14 cellular contexts compared by ENCODE assay signal in genomic region chr15:37682304-37682703, GRCh38.
DNase-seq lines count a peak whose midpoint lies in the region; ATAC-seq, FAIRE-seq and TF ChIP-seq lines count a peak whose summit lies in the region.
"Had no signal": no experiment of that assay in that cellular context is flagged by ENCODE, and none has a peak within 500 bp of the region (broad histone marks: within the 10 kb centered on the region; RNA-seq: fewer than 3 reads in every experiment).

No MANE protein-coding gene starts in this region.

- peaks cover 2% of the 10 kb centered on the region; the same call in 1 of the 2 replicates for H3K23me2 ChIP-seq in H1 (ENCODE audit: low read depth, low read length)

- no peaks in the 10 kb centered on the region for H3K79me1 ChIP-seq in H1 (ENCODE audit: low read depth, low read length)

- intact Hi-C loops in activated CD4-positive, alpha-beta T cell treated with anti-CD3 and anti-CD28 coated beads for 36 hours (cut with DNase I, micrococcal nuclease): no loop called here

- H2AK5ac ChIP-seq in H1 (ENCODE audit: low read depth, low read length): no peak overlapping the region

- no peak overlapping the region for H3K27ac Mint-ChIP-seq in activated CD4-positive, alpha-beta T cell treated with anti-CD3 and anti-CD28 coated beads for 36 hours
- H3K27ac Mint-ChIP-seq: brain; T-helper 2 cell treated with Interferon-gamma antibody and Interleukin-4, amounts not matched to agents 5 μg/mL and 100 μg/mL, for 36 hours had no signal

- H4K91ac ChIP-seq in H1 (replicated peaks; ENCODE audit: insufficient read length, low read length): no peak overlapping the region

- H3K27ac ChIP-seq in H1 (ENCODE audit: low read depth, low read length) (no peak overlapping the region), neural cell (ENCODE audit: low read length) (peak overlapping the region; percentile 19), Peyer's patch (no peak overlapping the region)

- POLR2A ChIA-PET in H1 (lab: Charles Lee; ENCODE audit: partially characterized antibody): no interaction called here
- POLR2A ChIA-PET in activated CD4-positive, alpha-beta T cell treated with anti-CD3 and anti-CD28 coated beads for 36 hours (lab: Charles Lee): no interaction called here

- peak; percentile 90 for FAIRE-seq in H1 (lab: Jason Lieb, UNC)

- H4K8ac ChIP-seq in H1 (ENCODE audit: extremely low read depth, insufficient read depth, low read length): no peak overlapping the region

- ATAC-seq in activated T-cell treated with anti-CD3 and anti-CD28 coated beads, Interleukin-2, amount 50 U/mL, for 4 hours: no peak
- ATAC-seq in activated CD4-positive, alpha-beta T cell treated with anti-CD3 and anti-CD28 coated beads for 36 hours: no peak
- ATAC-seq: right cardiac atrium had no signal

- no peak overlapping the region for H3K23ac ChIP-seq in H1 (ENCODE audit: insufficient read length)

- TF ChIP-seq POLR2A in H1 (IDR thresholded peaks at IDR 0.05; ENCODE audit: control extremely low read depth in 1 of 2, low read depth in 2 of 2, low read length in 2 of 2) (no peak), Peyer's patch (IDR thresholded peaks at IDR 0.05) (no peak)

- TF ChIP-seq EP300 in H1 (IDR thresholded peaks at IDR 0.05; ENCODE audit: borderline replicate concordance in 1 of 2, low read depth in 2 of 2, low read length in 2 of 2): no peak
- no peak for TF ChIP-seq EP300 in neural cell (conservative IDR thresholded peaks at IDR 0.05; ENCODE audit: poor library complexity, severe bottlenecking)

- H3K9me2 ChIP-seq in neural cell (ENCODE audit: insufficient read depth, low read length): no peaks in the 10 kb centered on the region

- H3K9me3 ChIP-seq in H1 (ENCODE audit: insufficient read depth in 2 of 2, low read depth in 1 of 2, low read length in 1 of 2) (no peaks in the 10 kb centered on the region), neural cell (ENCODE audit: low read length) (peaks cover 4% of the 10 kb centered on the region), Peyer's patch (no peaks in the 10 kb centered on the region)

- H2AFZ ChIP-seq in H1 (ENCODE audit: low read length) (no peak overlapping the region), neural cell (ENCODE audit: low read depth, low read length) (no peak overlapping the region)

- H3K18ac ChIP-seq in H1 (ENCODE audit: extremely low read depth, low read length): no peak overlapping the region

- H3K4me1 Mint-ChIP-seq in activated T-cell treated with anti-CD3 and anti-CD28 coated beads, Interleukin-2, amount 50 U/mL, for 4 hours (ENCODE audit: low read depth): no peaks in the 10 kb centered on the region
- no peaks in the 10 kb centered on the region for H3K4me1 Mint-ChIP-seq in activated CD4-positive, alpha-beta T cell treated with anti-CD3 and anti-CD28 coated beads for 36 hours
- H3K4me1 Mint-ChIP-seq: brain had no signal

- H3K36me3 Mint-ChIP-seq in activated T-cell treated with anti-CD3 and anti-CD28 coated beads, Interleukin-2, amount 50 U/mL, for 4 hours (ENCODE audit: insufficient read depth): no peaks in the 10 kb centered on the region
- H3K36me3 Mint-ChIP-seq in activated CD4-positive, alpha-beta T cell treated with anti-CD3 and anti-CD28 coated beads for 36 hours (ENCODE audit: low read depth): no peaks in the 10 kb centered on the region
- H3K36me3 Mint-ChIP-seq: brain had no signal

- DNase-seq in DMS 273 (lab: John Stamatoyannopoulos, UW; ENCODE audit: unreplicated experiment): peak; percentile 3
- DNase-seq in DMS 273 treated with DMSO at 0.1 percent for 48 hours (lab: John Stamatoyannopoulos, UW): no peak
- DNase-seq in M059J (ENCODE audit: low read depth): peak; percentile 21
- no peak for DNase-seq in H1 (ENCODE audit: low read depth in 1 of 2, low spot score in 2 of 2)
- no peak for DNase-seq in activated T-cell treated with anti-CD3 and anti-CD28 coated beads, Interleukin-2, amount 50 U/mL, for 4 hours
- no peak for DNase-seq in Peyer's patch
- DNase-seq in activated CD4-positive, alpha-beta T cell treated with anti-CD3 and anti-CD28 coated beads for 36 hours: no peak
- DNase-seq: 8988T; activated CD8-positive, alpha-beta memory T cell treated with anti-CD3 and anti-CD28 coated beads, Interleukin-2, amount 50 U/mL, for 4 hours; NCI-H226; right cardiac atrium had no signal

- no peak overlapping the region for H2BK120ac ChIP-seq in H1 (replicated peaks; ENCODE audit: low read depth, low read length)

- no peak overlapping the region for H3K4me3 ChIP-seq in H1 (ENCODE audit: extremely low read depth in 1 of 4, insufficient read depth in 2 of 4, low read depth in 3 of 4, low read length in 4 of 4)
- no peak overlapping the region for H3K4me3 ChIP-seq in neural cell (ENCODE audit: low read length)
- no peak overlapping the region for H3K4me3 ChIP-seq in Peyer's patch

- no peak overlapping the region for H3K4ac ChIP-seq in H1 (replicated peaks; ENCODE audit: insufficient read length, low read depth, low read length)

- TF ChIP-seq RAD21 in H1 (IDR thresholded peaks at IDR 0.05 in 1 of 2, conservative IDR thresholded peaks at IDR 0.05 in 1 of 2; ENCODE audit: low read depth in 2 of 2, low read length in 2 of 2) (peak; percentile 82 to 85), neural cell (conservative IDR thresholded peaks at IDR 0.05) (peak; percentile 61)

- no peak overlapping the region for H2BK20ac ChIP-seq in H1 (ENCODE audit: low read length)

- H3K9me3 Mint-ChIP-seq in activated T-cell treated with anti-CD3 and anti-CD28 coated beads, Interleukin-2, amount 50 U/mL, for 4 hours: peaks cover 4% of the 10 kb centered on the region
- no peaks in the 10 kb centered on the region for H3K9me3 Mint-ChIP-seq in activated CD4-positive, alpha-beta T cell treated with anti-CD3 and anti-CD28 coated beads for 36 hours (ENCODE audit: low read depth)

- no peak overlapping the region for H2BK12ac ChIP-seq in H1 (ENCODE audit: low read depth, low read length)

- no peak overlapping the region for H3K4me2 ChIP-seq in H1 (ENCODE audit: insufficient read depth in 1 of 2, low read depth in 2 of 2, low read length in 2 of 2)
- no peak overlapping the region for H3K4me2 ChIP-seq in neural cell (ENCODE audit: low read length)

- no peak overlapping the region for H3K4me3 Mint-ChIP-seq in activated T-cell treated with anti-CD3 and anti-CD28 coated beads, Interleukin-2, amount 50 U/mL, for 4 hours
- H3K4me3 Mint-ChIP-seq in activated CD4-positive, alpha-beta T cell treated with anti-CD3 and anti-CD28 coated beads for 36 hours: no peak overlapping the region
- H3K4me3 Mint-ChIP-seq: brain; T-helper 2 cell treated with Interferon-gamma antibody and Interleukin-4, amounts not matched to agents 5 μg/mL and 100 μg/mL, for 36 hours had no signal

- no peaks in the 10 kb centered on the region for H3F3A ChIP-seq in neural cell (ENCODE audit: insufficient read depth, low read length, poor library complexity, severe bottlenecking)

- 63% methylated on average over 4 of the region's 4 CpGs; no CpG with 5 or more reads in 1 of the 2 experiments for WGBS in H1 (ENCODE audit: extremely low coverage in 1 of 2, insufficient coverage in 1 of 2, insufficient read length in 1 of 2, insufficient replicate concordance in 2 of 2, low coverage in 1 of 2, low lambda C conversion rate in 2 of 2, missing lambda C conversion rate in 1 of 2), 2 experiments

- H2BK15ac ChIP-seq in H1 (ENCODE audit: low read length): no peak overlapping the region

- H3K27me3 Mint-ChIP-seq in activated T-cell treated with anti-CD3 and anti-CD28 coated beads, Interleukin-2, amount 50 U/mL, for 4 hours (ENCODE audit: low read depth): no peaks in the 10 kb centered on the region
- no peaks in the 10 kb centered on the region for H3K27me3 Mint-ChIP-seq in activated CD4-positive, alpha-beta T cell treated with anti-CD3 and anti-CD28 coated beads for 36 hours
- H3K27me3 Mint-ChIP-seq: brain had no signal

- H3K4me1 ChIP-seq in H1 (replicated peaks in 1 of 4; ENCODE audit: control insufficient read depth in 3 of 4, insufficient read depth in 4 of 4, low read length in 3 of 4) (no peaks in the 10 kb centered on the region), Peyer's patch (no peaks in the 10 kb centered on the region)

- H4K20me1 ChIP-seq in H1 (replicated peaks in 1 of 2; ENCODE audit: control insufficient read depth in 1 of 2, insufficient read depth in 2 of 2, low read length in 2 of 2) (no peaks in the 10 kb centered on the region), neural cell (ENCODE audit: insufficient read depth) (no peaks in the 10 kb centered on the region)

- H3K36me3 ChIP-seq in H1 (ENCODE audit: control insufficient read depth in 2 of 4, insufficient read depth in 4 of 4, low read length in 3 of 4) (no peaks in the 10 kb centered on the region), neural cell (ENCODE audit: insufficient read depth, low read length) (no peaks in the 10 kb centered on the region), Peyer's patch (no peaks in the 10 kb centered on the region)

- H3K27me3 ChIP-seq in H1 (replicated peaks in 1 of 4; ENCODE audit: control insufficient read depth in 3 of 4, extremely low read depth in 1 of 4, insufficient read depth in 3 of 4, low read length in 3 of 4) (no peaks in the 10 kb centered on the region), neural cell (ENCODE audit: insufficient read depth, low read depth, low read length) (no peaks in the 10 kb centered on the region), Peyer's patch (no peaks in the 10 kb centered on the region)

- H3K56ac ChIP-seq in H1 (replicated peaks; ENCODE audit: insufficient read length, low read depth, low read length): no peak overlapping the region

- H3K14ac ChIP-seq in H1 (ENCODE audit: insufficient read length): no peak overlapping the region

- CTCF ChIA-PET in H1 (lab: Charles Lee; ENCODE audit: partially characterized antibody): interaction anchor here (1.4 to 2.2 kb wide), 6 partner anchors 10 to 209 kb away, joined by 5 to 10 read pairs (median 7); no protein-coding TSS in a partner anchor
- CTCF ChIA-PET in activated CD4-positive, alpha-beta T cell treated with anti-CD3 and anti-CD28 coated beads for 36 hours (lab: Charles Lee): no interaction called here

- H3K9ac ChIP-seq in H1 (replicated peaks in 1 of 4; ENCODE audit: extremely low read depth in 1 of 4, low read depth in 3 of 4, low read length in 3 of 4): no peak overlapping the region
- H3K9ac ChIP-seq in neural cell (ENCODE audit: low read length): no peak overlapping the region

- H2BK5ac ChIP-seq in H1 (ENCODE audit: low read depth, low read length): no peak overlapping the region

- no peaks in the 10 kb centered on the region for H3K79me2 ChIP-seq in H1 (ENCODE audit: control insufficient read depth in 1 of 2, insufficient read depth in 2 of 2, low read length in 2 of 2)
- H3K79me2 ChIP-seq in neural cell (replicated peaks; ENCODE audit: insufficient read depth, low read length): no peaks in the 10 kb centered on the region

- TF ChIP-seq CTCF in H1 (IDR thresholded peaks at IDR 0.05; ENCODE audit: control extremely low read depth in 1 of 3, insufficient read depth in 1 of 3, low read depth in 1 of 3, low read length in 3 of 3) (peak in 2 of 3 experiments; percentile 47 to 65; a peak in 3 of 4 replicates), neural cell (IDR thresholded peaks at IDR 0.05; ENCODE audit: poor library complexity, severe bottlenecking) (peak; percentile 54), Peyer's patch (IDR thresholded peaks at IDR 0.05) (peak in 3 of 6 experiments; percentile 49 to 63 (median 52))

- no peak overlapping the region for H4K5ac ChIP-seq in H1 (ENCODE audit: insufficient read length, low read depth, low read length)

Comparison
In these comparisons a context has a peak if more than half of its experiments do, and no peak if none do; other contexts are left out.
1. DNase-seq: peak in DMS 273 (single experiment) and M059J (single experiment); none in DMS 273 treated with DMSO at 0.1 percent for 48 hours (single experiment), H1 (0 of 2), activated T-cell treated with anti-CD3 and anti-CD28 coated beads, Interleukin-2, amount 50 U/mL, for 4 hours (single experiment), Peyer's patch (0 of 3) and activated CD4-positive, alpha-beta T cell treated with anti-CD3 and anti-CD28 coated beads for 36 hours (single experiment).